In the genomic region with DNA sequence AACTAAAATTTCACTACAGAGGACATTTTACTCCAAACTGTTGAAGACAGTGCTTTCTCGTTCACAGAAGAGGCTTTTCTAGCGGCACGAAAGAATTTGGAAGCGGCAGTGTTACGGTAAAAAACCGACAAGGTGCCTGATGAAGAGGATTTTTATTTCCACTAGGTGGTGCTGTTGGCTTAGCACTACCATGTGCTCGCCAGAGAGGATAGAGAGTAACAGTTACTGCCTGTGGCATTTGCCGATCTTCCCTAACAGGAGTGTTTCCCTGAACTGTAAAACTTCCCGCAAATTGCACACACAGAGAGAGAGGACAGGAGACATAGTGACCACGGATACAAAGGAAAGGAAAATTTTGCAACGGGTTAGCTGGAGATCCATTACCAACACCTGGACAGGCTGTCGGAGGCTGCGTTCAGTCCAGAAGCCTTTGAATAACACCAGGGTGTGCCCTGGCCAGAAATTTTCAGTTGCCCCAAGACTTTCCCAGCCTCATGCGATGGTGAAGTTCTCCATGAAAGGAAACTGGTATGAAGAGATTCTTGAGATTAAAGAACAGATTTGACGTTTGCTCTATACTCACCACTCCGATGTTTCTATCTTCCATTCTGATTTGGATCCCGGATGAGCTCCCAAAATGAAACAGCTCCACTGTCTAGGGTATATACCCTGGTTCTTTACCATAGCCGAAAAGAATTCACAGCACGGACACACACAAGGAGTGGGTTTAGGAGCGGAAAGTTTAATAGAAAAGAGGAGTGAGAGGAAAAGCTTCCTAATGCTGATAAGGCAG, we compare ENCODE assay signal across 9 cellular contexts. TPM values are rescaled to one million over a fixed set of nuclear protein-coding genes. Genes with fewer than 3 reads are reported as not detected.
DNase-seq lines count a peak whose midpoint lies in the region; ATAC-seq and TF ChIP-seq lines count a peak whose summit lies in the region.
"Had no signal": no experiment of that assay in that cellular context is flagged by ENCODE, and none has a peak within 500 bp of the region (broad histone marks: within the 10 kb centered on the region; RNA-seq: fewer than 3 reads in every experiment).

No MANE protein-coding gene starts in this region.

- POLR2A ChIA-PET in RWPE1 (lab: Yijun Ruan, JAX; ENCODE audit: low non-redundant PET) = no interaction called here

- DNase-seq in NCI-H1417 (lab: John Stamatoyannopoulos, UW) = peak in 2 of 3 experiments; percentile 10 to 58
- no peak for DNase-seq in NCI-H1417 treated with DMSO at 0.1 percent for 48 hours (lab: John Stamatoyannopoulos, UW)
- DNase-seq in Jurkat, Clone E6-1 (ENCODE audit: low read depth, low spot score) = peak; percentile 33
- peak; percentile 36 for DNase-seq in RWPE1 (ENCODE audit: low spot score)
- peak; percentile 9 for DNase-seq in fibroblast of gingiva (ENCODE audit: low read depth)
- DNase-seq in stimulated activated CD8-positive, alpha-beta memory T cell treated with anti-CD3 and anti-CD28 coated beads, Interleukin-4, amount 100 ng/mL, for 48 hours = peak; percentile 35

- ATAC-seq in GM21381 (IDR thresholded peaks at IDR 0.05; ENCODE audit: unreplicated experiment) = no peak
- no peak for ATAC-seq in GM21576 (IDR thresholded peaks at IDR 0.05; ENCODE audit: unreplicated experiment)

- CTCF ChIA-PET in RWPE1 (lab: Yijun Ruan, JAX) = interaction anchor here (0.6 kb wide), 2 partner anchors 41 to 120 kb away, joined by 4 read pairs; no protein-coding TSS in a partner anchor

- no peak overlapping the region for H3K4me3 ChIP-seq in Jurkat, Clone E6-1 (ENCODE audit: low read length)
- H3K4me3 ChIP-seq: BLaER1 had no signal

- TF ChIP-seq CTCF in RWPE1 (conservative IDR thresholded peaks at IDR 0.05; ENCODE audit: low read depth) = peak; percentile 73

- H3K27ac ChIP-seq in RWPE1 = no peak overlapping the region
- H3K27ac ChIP-seq: BLaER1 had no signal

RNA-seq across cellular contexts. Expression of gene HLA-DPB1, which starts 48.1 kb away (rescaled TPM):
- not detected for polyA plus RNA-seq in Jurkat, Clone E6-1 (2012; ENCODE audit: insufficient read depth, insufficient read length)

RNA-seq across cellular contexts. Expression of gene HLA-DPA1, which starts 50.5 kb away (rescaled TPM):
- polyA plus RNA-seq in Jurkat, Clone E6-1 (2012; ENCODE audit: insufficient read depth, insufficient read length) = 1.3 TPM
